Comparison of ENCODE assay signal across 23 cellular contexts in the genomic region with DNA sequence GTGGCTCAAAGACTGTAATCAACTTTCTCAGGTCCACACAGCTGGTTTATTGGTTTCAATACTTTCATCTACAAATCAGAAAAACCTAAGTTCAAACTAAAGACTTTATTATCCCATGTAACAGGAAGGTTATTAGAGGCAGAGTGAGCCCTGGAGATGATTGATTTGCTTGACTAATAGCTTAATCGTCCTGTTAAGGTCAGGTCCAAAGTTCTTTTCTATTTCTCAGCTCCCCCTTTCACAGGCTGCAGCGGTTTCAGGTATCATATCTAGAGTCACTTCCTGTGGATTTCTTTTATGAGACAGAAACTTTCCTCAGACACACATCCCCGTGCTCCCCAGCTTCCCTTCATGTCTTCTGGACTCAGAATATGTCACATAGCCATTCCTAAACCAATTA.
"Had no signal": no experiment of that assay in that cellular context is flagged by ENCODE, and none has a peak within 500 bp of the region (broad histone marks: within the 10 kb centered on the region; RNA-seq: fewer than 3 reads in every experiment).

No MANE protein-coding gene starts in this region.

- H3K9me2 ChIP-seq: SK-N-SH had no signal

- H3K4me3 ChIP-seq: Peyer's patch, SJCRH30 had no signal

- H3K9ac ChIP-seq: SK-N-SH had no signal

- H3K4me1 ChIP-seq: SJCRH30 had no signal

- DNase-seq: activated CD4-positive, alpha-beta T cell treated with anti-CD3 and anti-CD28 coated beads for 4 hours; activated CD8-positive, alpha-beta memory T cell treated with anti-CD3 and anti-CD28 coated beads, Interleukin-2, amount 50 U/mL, for 4 hours; activated CD8-positive, alpha-beta T cell treated with anti-CD3 and anti-CD28 coated beads for 36 hours; activated T-cell treated with anti-CD3 and anti-CD28 coated beads, Interleukin-2, amount 50 U/mL, for 72 hours; aorta; central memory CD4-positive, alpha-beta T cell; MV-4-11; NCI-H1092 treated with DMSO at 0.1 percent for 48 hours; NCI-H1436; NCI-H1694 treated with DMSO at 0.1 percent for 48 hours; NCI-H2029 treated with DMSO at 0.1 percent for 48 hours; NCI-H345; NCI-H510A; NCI-H526 treated with DMSO at 0.1 percent for 48 hours; NCI-H82; NK-92 treated with Interleukin-12 subunit alpha and Interleukin-12 subunit beta, amount 100 ng/mL, for 24 hours; OCI-M1; Peyer's patch; Right ventricle myocardium superior; SJCRH30; SK-N-SH had no signal

- H3K9me3 ChIP-seq: Peyer's patch, SJCRH30, SK-N-SH had no signal

- H3K4me2 ChIP-seq: SK-N-SH had no signal

- H3K27me3 ChIP-seq: Peyer's patch, SJCRH30 had no signal

- ATAC-seq: activated CD4-positive, CD25-positive, alpha-beta regulatory T cell treated with anti-CD3 and anti-CD28 coated beads, Interleukin-2, amount 50 U/mL, for 24 hours; activated CD8-positive, alpha-beta T cell treated with anti-CD3 and anti-CD28 coated beads for 36 hours; activated T-cell treated with anti-CD3 and anti-CD28 coated beads, Interleukin-2, amount 50 U/mL, for 72 hours had no signal

- H3K27ac ChIP-seq: RWPE1, SJCRH30 had no signal

- H3K36me3 ChIP-seq: Peyer's patch, SJCRH30 had no signal
